Comparison of ENCODE assay signal across 8 cellular contexts in the genomic region with DNA sequence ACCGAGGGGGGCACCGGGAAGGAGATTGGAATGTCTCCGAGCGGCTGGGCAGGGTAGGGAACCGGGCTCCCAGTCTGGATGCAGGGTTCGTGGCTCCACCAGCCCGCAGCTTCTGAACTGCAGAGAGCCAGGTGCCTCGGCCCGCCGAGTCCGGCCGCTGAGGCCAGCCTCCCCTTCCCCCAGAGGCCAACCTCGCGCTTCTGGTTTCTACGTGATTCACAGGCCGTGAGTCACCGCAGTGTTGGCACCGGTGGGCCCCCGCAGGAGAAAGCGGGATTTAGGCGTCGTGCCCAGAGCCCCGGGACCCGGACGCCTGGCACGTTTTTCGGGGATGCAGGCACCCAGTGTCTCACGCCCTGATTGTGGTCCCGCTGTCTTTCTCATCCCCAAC. TPM values are rescaled to one million over a fixed set of nuclear protein-coding genes. Genes with fewer than 3 reads are reported as not detected.
DNase-seq lines count a peak whose midpoint lies in the region; ATAC-seq and TF ChIP-seq lines count a peak whose summit lies in the region.

No MANE protein-coding gene starts in this region.

- H3K36me3 ChIP-seq in parathyroid adenoma (ENCODE audit: control insufficient read depth, insufficient read depth, low read length), result no peaks in the 10 kb centered on the region

- ATAC-seq in Right ventricle myocardium inferior (no peak), Right ventricle myocardium superior (ENCODE audit: poor library complexity) (no peak), foreskin keratinocyte (peak; percentile 73), GM21528 (IDR thresholded peaks at IDR 0.05; ENCODE audit: low FRiP score, unreplicated experiment) (no peak), HG03280 (IDR thresholded peaks at IDR 0.05; ENCODE audit: unreplicated experiment) (no peak)

- peak overlapping the region; percentile 35 for H3K27ac ChIP-seq in foreskin keratinocyte
- H3K27ac ChIP-seq in parathyroid adenoma, result peak overlapping the region; percentile 68

- peak overlapping the region; percentile 87 for H2AFZ ChIP-seq in parathyroid adenoma

- H3K9me3 ChIP-seq in parathyroid adenoma (ENCODE audit: control insufficient read depth, low read length), result no peaks in the 10 kb centered on the region

- H3K9ac ChIP-seq in parathyroid adenoma, result no peak overlapping the region

- H3K4me2 ChIP-seq in parathyroid adenoma (ENCODE audit: low read length), result peak overlapping the region; percentile 88

- peak overlapping the region; percentile 70 for H3K4me3 ChIP-seq in parathyroid adenoma (ENCODE audit: low read depth, low read length)

- intact Hi-C loops in Right ventricle myocardium inferior (cut with DNase I), result no loop called here
- intact Hi-C loops in Right ventricle myocardium superior (cut with DNase I), result no loop called here

- no peaks in the 10 kb centered on the region for H3K79me2 ChIP-seq in parathyroid adenoma

- DNase-seq in Right ventricle myocardium inferior (ENCODE audit: missing footprints) (peak; percentile 53), Right ventricle myocardium superior (no peak), activated T-cell treated with anti-CD3 and anti-CD28 coated beads for 24 hours (ENCODE audit: low read depth) (peak; percentile 16), foreskin keratinocyte (peak in 1 of 2 donors; percentile 65), NCI-H524 (lab: John Stamatoyannopoulos, UW) (no peak)

- no peak for TF ChIP-seq CTCF in foreskin keratinocyte (conservative IDR thresholded peaks at IDR 0.05)
- no peak for TF ChIP-seq CTCF in parathyroid adenoma (IDR thresholded peaks at IDR 0.05)

- H3K27me3 ChIP-seq in foreskin keratinocyte (peaks cover 40% of the 10 kb centered on the region), parathyroid adenoma (ENCODE audit: control insufficient read depth, insufficient read depth, low read length) (no peaks in the 10 kb centered on the region)

- peaks cover 14% of the 10 kb centered on the region for H3K4me1 ChIP-seq in foreskin keratinocyte
- H3K4me1 ChIP-seq in parathyroid adenoma, result peaks cover 16% of the 10 kb centered on the region

RNA-seq across cellular contexts. Expression of a gene that starts 0.5 kb away (rescaled TPM):
- total RNA-seq in Right ventricle myocardium inferior, result not detected
- total RNA-seq in Right ventricle myocardium superior, result 0.59 TPM
- 2.2 and 4.0 TPM in 2 replicates for total RNA-seq in foreskin keratinocyte
- polyA plus RNA-seq in foreskin keratinocyte, result 4.6 and 8.4 TPM in 2 replicates

RNA-seq across cellular contexts. Expression of a gene that starts 23.3 kb away (rescaled TPM):
- total RNA-seq in Right ventricle myocardium inferior (16.6 TPM), Right ventricle myocardium superior (14.4 TPM), foreskin keratinocyte (13.8 and 15.7 TPM in 2 replicates)
- polyA plus RNA-seq in foreskin keratinocyte, result 19.7 TPM in 2 replicates

RNA-seq across cellular contexts. Expression of a gene that starts 23.6 kb away (rescaled TPM):
- total RNA-seq in Right ventricle myocardium inferior (13.1 TPM), Right ventricle myocardium superior (12.3 TPM), foreskin keratinocyte (31.7 and 32.0 TPM in 2 replicates)
- 22.3 and 28.6 TPM in 2 replicates for polyA plus RNA-seq in foreskin keratinocyte

RNA-seq across cellular contexts. Expression of a gene that starts 27.7 kb away (rescaled TPM):
- total RNA-seq in Right ventricle myocardium inferior (131 TPM), Right ventricle myocardium superior (103 TPM), foreskin keratinocyte (0.04 and 0.14 TPM in 2 replicates)
- 0.06 TPM in 2 replicates for polyA plus RNA-seq in foreskin keratinocyte

RNA-seq across cellular contexts. Expression of a gene that starts 36.0 kb away (rescaled TPM):
- 103 TPM for total RNA-seq in Right ventricle myocardium inferior
- 99.8 TPM for total RNA-seq in Right ventricle myocardium superior
- total RNA-seq in foreskin keratinocyte, result 117 and 145 TPM in 2 replicates
- polyA plus RNA-seq in foreskin keratinocyte, result 173 and 199 TPM in 2 replicates

Comparison
In these comparisons a context has a peak if more than half of its experiments do, and no peak if none do; other contexts are left out.
1. DNase-seq: peak in Right ventricle myocardium inferior (single experiment) and activated T-cell treated with anti-CD3 and anti-CD28 coated beads for 24 hours (single experiment); none in Right ventricle myocardium superior (single experiment) and NCI-H524 (0 of 2).